ENCODE assay signal across 9 cellular contexts in genomic region chr12:75658826-75659823, GRCh38.
DNase-seq lines count a peak whose midpoint lies in the region; ATAC-seq and TF ChIP-seq lines count a peak whose summit lies in the region.
"Had no signal": no experiment of that assay in that cellular context is flagged by ENCODE, and none has a peak within 500 bp of the region (broad histone marks: within the 10 kb centered on the region; RNA-seq: fewer than 3 reads in every experiment).

No MANE protein-coding gene starts in this region.

- TF ChIP-seq CTCF in vagina (IDR thresholded peaks at IDR 0.05) = no peak

- DNase-seq in stimulated activated CD4-positive, alpha-beta T cell treated with anti-CD3 and anti-CD28 coated beads, Interleukin-1b, Interleukin-23, amount 100 ng/mL, for 48 hours = peak; percentile 26
- DNase-seq in stimulated activated CD4-positive, alpha-beta T cell treated with anti-CD3 and anti-CD28 coated beads, Interleukin-2, amount 100 ng/mL, for 48 hours = no peak
- peak in 1 of 2 experiments; percentile 78 for DNase-seq in SJSA1 (ENCODE audit: low read depth in 1 of 2, low spot score in 2 of 2)
- DNase-seq in fibroblast of peridontal ligament (ENCODE audit: extremely low read depth) = peak; percentile 75
- no peak for DNase-seq in vagina (ENCODE audit: extremely low spot score in 2 of 2)
- DNase-seq in cortex of kidney (lab: John Stamatoyannopoulos, UW) = no peak
- no peak for DNase-seq in iPS-NIHi11 (ENCODE audit: low spot score)
- DNase-seq: NCI-H524 treated with DMSO at 0.1 percent for 48 hours had no signal

- TF ChIP-seq POLR2A in vagina (IDR thresholded peaks at IDR 0.05) = no peak

- no peak overlapping the region for H3K4me3 ChIP-seq in SJSA1
- no peak overlapping the region for H3K4me3 ChIP-seq in vagina

- H3K36me3 ChIP-seq in SJSA1 (no peaks in the 10 kb centered on the region), vagina (no peaks in the 10 kb centered on the region)

- H3K9me3 ChIP-seq in SJSA1 (replicated peaks) (no peaks in the 10 kb centered on the region), vagina (no peaks in the 10 kb centered on the region)

- peaks cover 66% of the 10 kb centered on the region for H3K4me1 ChIP-seq in SJSA1 (replicated peaks)
- peaks cover 16% of the 10 kb centered on the region for H3K4me1 ChIP-seq in vagina

- intact Hi-C loops in vagina (cut with DNase I) = no loop called here

- no peak for ATAC-seq in GM18519 (IDR thresholded peaks at IDR 0.05; ENCODE audit: low FRiP score, unreplicated experiment)

- H3K27me3 ChIP-seq in SJSA1 (replicated peaks) (no peaks in the 10 kb centered on the region), vagina (no peaks in the 10 kb centered on the region)

- peak overlapping the region; percentile 69 for H3K27ac ChIP-seq in SJSA1
- peak overlapping the region; percentile 52 for H3K27ac ChIP-seq in vagina

Comparison
In these comparisons a context has a peak if more than half of its experiments do, and no peak if none do; other contexts are left out.
1. DNase-seq: peak in stimulated activated CD4-positive, alpha-beta T cell treated with anti-CD3 and anti-CD28 coated beads, Interleukin-1b, Interleukin-23, amount 100 ng/mL, for 48 hours (single experiment) and fibroblast of peridontal ligament (single experiment); none in stimulated activated CD4-positive, alpha-beta T cell treated with anti-CD3 and anti-CD28 coated beads, Interleukin-2, amount 100 ng/mL, for 48 hours (0 of 2), vagina (0 of 2), cortex of kidney (single experiment) and iPS-NIHi11 (single experiment).